40 cellular contexts compared by ENCODE assay signal in the genomic region with DNA sequence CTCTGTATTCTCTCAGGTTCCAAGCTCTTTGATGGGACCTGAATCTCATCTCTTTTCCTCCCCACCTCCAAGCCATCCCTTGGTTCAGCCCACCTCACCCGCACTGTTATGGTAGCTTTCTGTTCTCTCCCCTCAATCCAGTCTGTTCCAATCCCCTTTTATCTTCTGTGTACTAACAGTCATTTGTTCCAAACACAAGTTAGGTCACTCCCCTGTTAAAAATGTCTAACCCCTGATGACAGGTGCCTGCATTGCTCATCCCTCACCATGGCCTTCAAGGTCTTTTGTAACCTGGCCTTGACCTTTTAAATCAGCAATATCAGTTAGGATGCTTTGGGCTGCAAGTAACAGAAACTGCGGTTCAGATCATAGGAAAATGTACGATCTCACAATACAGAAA.
"Had no signal": no experiment of that assay in that cellular context is flagged by ENCODE, and none has a peak within 500 bp of the region (broad histone marks: within the 10 kb centered on the region; RNA-seq: fewer than 3 reads in every experiment).

No MANE protein-coding gene starts in this region.

- H3K27me3 ChIP-seq: adrenal gland, body of pancreas, brain microvascular endothelial cell, breast epithelium, cardiac muscle cell had no signal

- H3K4me1 Mint-ChIP-seq: activated B cell treated with CpG ODN at 0.5 μM for 24 hours; central memory CD8-positive, alpha-beta T cell had no signal

- FAIRE-seq: astrocyte, TTC549 had no signal

- H3K4me3 Mint-ChIP-seq: activated B cell treated with CpG ODN at 0.5 μM for 24 hours; activated CD4-positive, alpha-beta memory T cell treated with anti-CD3 and anti-CD28 coated beads, Interleukin-2, amount 10 ng/mL, durations not matched to agents 7 days and 5 days; activated CD4-positive, alpha-beta T cell treated with anti-CD3 and anti-CD28 coated beads for 36 hours; activated CD4-positive, alpha-beta T cell treated with anti-CD3 and anti-CD28 coated beads, Interleukin-2, amount 10 ng/mL, durations not matched to agents 7 days and 5 days; activated CD8-positive, alpha-beta memory T cell treated with anti-CD3 and anti-CD28 coated beads, Interleukin-2, amount 10 ng/mL, durations not matched to agents 7 days and 5 days; activated CD8-positive, alpha-beta T cell treated with anti-CD3 and anti-CD28 coated beads, Interleukin-2, amount 10 ng/mL, durations not matched to agents 7 days and 5 days; activated naive CD4-positive, alpha-beta T cell treated with anti-CD3 and anti-CD28 coated beads for 36 hours; activated naive CD8-positive, alpha-beta T cell treated with anti-CD3 and anti-CD28 coated beads, Interleukin-2, amount 10 ng/mL, durations not matched to agents 7 days and 5 days; activated T-cell treated with anti-CD3 and anti-CD28 coated beads, Interleukin-2, amount 50 U/mL, for 24 hours; central memory CD8-positive, alpha-beta T cell; T-helper 1 cell treated with Interleukin-12 subunit alpha and Interleukin-12 subunit beta and Interleukin-4 antibody, amounts not matched to agents 30 μg/mL and 1 μg/mL, for 36 hours; T-helper 2 cell treated with Interferon-gamma antibody and Interleukin-4, amounts not matched to agents 5 μg/mL and 100 μg/mL, for 36 hours had no signal

- H3K36me3 ChIP-seq: adrenal gland, brain microvascular endothelial cell, breast epithelium, cardiac muscle cell had no signal

- H3K9me3 Mint-ChIP-seq: activated B cell treated with CpG ODN at 0.5 μM for 24 hours; activated CD4-positive, alpha-beta memory T cell treated with anti-CD3 and anti-CD28 coated beads, Interleukin-2, amount 10 ng/mL, durations not matched to agents 7 days and 5 days; activated CD4-positive, alpha-beta T cell treated with anti-CD3 and anti-CD28 coated beads, Interleukin-2, amount 10 ng/mL, durations not matched to agents 7 days and 5 days; activated naive CD4-positive, alpha-beta T cell treated with anti-CD3 and anti-CD28 coated beads for 36 hours; activated T-cell treated with anti-CD3 and anti-CD28 coated beads, Interleukin-2, amount 50 U/mL, for 24 hours; central memory CD8-positive, alpha-beta T cell; T-helper 1 cell treated with Interleukin-12 subunit alpha and Interleukin-12 subunit beta and Interleukin-4 antibody, amounts not matched to agents 30 μg/mL and 1 μg/mL, for 36 hours; T-helper 2 cell treated with Interferon-gamma antibody and Interleukin-4, amounts not matched to agents 5 μg/mL and 100 μg/mL, for 36 hours had no signal

- H3K9me3 ChIP-seq: adrenal gland, body of pancreas, breast epithelium had no signal

- ATAC-seq: activated CD4-positive, alpha-beta T cell treated with anti-CD3 and anti-CD28 coated beads for 36 hours; activated CD4-positive, CD25-positive, alpha-beta regulatory T cell treated with anti-CD3 and anti-CD28 coated beads, Interleukin-2, amount 50 U/mL, for 24 hours; activated CD8-positive, alpha-beta memory T cell treated with anti-CD3 and anti-CD28 coated beads, Interleukin-2, amount 10 ng/mL, durations not matched to agents 7 days and 5 days; activated CD8-positive, alpha-beta T cell treated with anti-CD3 and anti-CD28 coated beads, Interleukin-2, amount 10 ng/mL, durations not matched to agents 7 days and 5 days; body of pancreas had no signal

- H3K4me1 ChIP-seq: adrenal gland, body of pancreas, breast epithelium had no signal

- H3K4me3 ChIP-seq: adrenal gland, body of pancreas, breast epithelium, cardiac muscle cell had no signal

- H3K27ac Mint-ChIP-seq: activated B cell treated with CpG ODN at 0.5 μM for 24 hours; activated CD4-positive, alpha-beta memory T cell treated with anti-CD3 and anti-CD28 coated beads, Interleukin-2, amount 10 ng/mL, durations not matched to agents 7 days and 5 days; activated CD4-positive, alpha-beta T cell treated with anti-CD3 and anti-CD28 coated beads for 36 hours; activated CD4-positive, alpha-beta T cell treated with anti-CD3 and anti-CD28 coated beads, Interleukin-2, amount 10 ng/mL, durations not matched to agents 7 days and 5 days; activated CD8-positive, alpha-beta memory T cell treated with anti-CD3 and anti-CD28 coated beads, Interleukin-2, amount 10 ng/mL, durations not matched to agents 7 days and 5 days; activated CD8-positive, alpha-beta T cell treated with anti-CD3 and anti-CD28 coated beads, Interleukin-2, amount 10 ng/mL, durations not matched to agents 7 days and 5 days; activated naive CD4-positive, alpha-beta T cell treated with anti-CD3 and anti-CD28 coated beads for 36 hours; activated naive CD4-positive, alpha-beta T cell treated with anti-CD3 and anti-CD28 coated beads, Interleukin-2, amount 50 U/mL, for 72 hours; activated naive CD8-positive, alpha-beta T cell treated with anti-CD3 and anti-CD28 coated beads, Interleukin-2, amount 10 ng/mL, durations not matched to agents 7 days and 5 days; activated T-cell treated with anti-CD3 and anti-CD28 coated beads, Interleukin-2, amount 50 U/mL, for 24 hours; activated T-helper 2 cell treated with anti-CD3 and anti-CD28 coated beads, Interferon-gamma antibody, Interleukin-2, Interleukin-4, amounts not matched to agents 10 μg/mL and 5 μg/mL and 100 μg/mL, durations not matched to agents 14 hours and 24 hours and 36 hours; T-helper 1 cell treated with Interleukin-12 subunit alpha and Interleukin-12 subunit beta and Interleukin-4 antibody, amounts not matched to agents 30 μg/mL and 1 μg/mL, for 36 hours; T-helper 2 cell treated with Interferon-gamma antibody and Interleukin-4, amounts not matched to agents 5 μg/mL and 100 μg/mL, for 36 hours had no signal

- DNase-seq: activated B cell treated with CpG ODN at 0.5 μM for 24 hours; activated CD4-positive, alpha-beta memory T cell treated with anti-CD3 and anti-CD28 coated beads, Interleukin-2, amount 10 ng/mL, durations not matched to agents 7 days and 5 days; activated CD4-positive, alpha-beta T cell treated with anti-CD3 and anti-CD28 coated beads for 1 hour; activated CD4-positive, alpha-beta T cell treated with anti-CD3 and anti-CD28 coated beads for 36 hours; activated CD4-positive, alpha-beta T cell treated with anti-CD3 and anti-CD28 coated beads for 48 hours; activated CD4-positive, alpha-beta T cell treated with anti-CD3 and anti-CD28 coated beads, Interleukin-2, amount 10 ng/mL, durations not matched to agents 7 days and 5 days; activated CD4-positive, alpha-beta T cell treated with anti-CD3 and anti-CD28 coated beads, Interleukin-2, amount 50 U/mL, for 48 hours; activated CD8-positive, alpha-beta memory T cell treated with anti-CD3 and anti-CD28 coated beads for 24 hours; activated CD8-positive, alpha-beta memory T cell treated with anti-CD3 and anti-CD28 coated beads, Interleukin-2, amount 10 ng/mL, durations not matched to agents 7 days and 5 days; activated CD8-positive, alpha-beta memory T cell treated with anti-CD3 and anti-CD28 coated beads, Interleukin-2, amount 50 U/mL, for 48 hours; activated CD8-positive, alpha-beta T cell treated with anti-CD3 and anti-CD28 coated beads, Interleukin-2, amount 10 ng/mL, durations not matched to agents 7 days and 5 days; activated effector memory CD4-positive, alpha-beta T cell treated with Interleukin-2 at 50 U/mL for 16 hours; activated gamma-delta T cell; activated naive CD4-positive, alpha-beta T cell; activated naive CD4-positive, alpha-beta T cell treated with anti-CD3 and anti-CD28 coated beads for 36 hours; activated naive CD4-positive, alpha-beta T cell treated with anti-CD3 and anti-CD28 coated beads, Interleukin-2, amount 50 U/mL, for 16 hours; activated naive CD8-positive, alpha-beta T cell treated with anti-CD3 and anti-CD28 coated beads, Interleukin-2, amount 10 ng/mL, durations not matched to agents 7 days and 5 days; activated T-cell treated with anti-CD3 and anti-CD28 coated beads, Interleukin-2, amount 50 U/mL, for 24 hours; activated T-cell treated with anti-CD3 and anti-CD28 coated beads, Interleukin-2, amount 50 U/mL, for 48 hours; adrenal gland; amniotic stem cell; aorta; body of pancreas; brain microvascular endothelial cell; caudate nucleus; cerebellar nuclear complex; T-helper 1 cell; T-helper 2 cell; T-helper 9 cell had no signal

- H3K27ac ChIP-seq: adrenal gland, body of pancreas, brain microvascular endothelial cell, cardiac muscle cell, VCaP had no signal
